In genomic region chr19:32971012-32971595, GRCh38 we compare ENCODE assay signal across 8 cellular contexts. TPM values are rescaled to one million over a fixed set of nuclear protein-coding genes. Genes with fewer than 3 reads are reported as not detected.
A peak's percentile ranks its signal among the peaks of the same experiment; 100 is the strongest.
DNase-seq lines count a peak whose midpoint lies in the region; ATAC-seq and TF ChIP-seq lines count a peak whose summit lies in the region.

No MANE protein-coding gene starts in this region.

- H3K4me3 ChIP-seq in hepatocyte = peak overlapping the region; percentile 43

- TF ChIP-seq CTCF in VCaP (conservative IDR thresholded peaks at IDR 0.05) = no peak
- no peak for TF ChIP-seq CTCF in hepatocyte (IDR thresholded peaks at IDR 0.05; ENCODE audit: poor library complexity)

- no peaks in the 10 kb centered on the region for H3K9me3 Mint-ChIP-seq in stimulated activated effector memory CD8-positive, alpha-beta T cell treated with anti-CD3 and anti-CD28 coated beads, Interleukin-12 subunit alpha, Interleukin-12 subunit beta, amount 100 ng/mL, for 72 hours

- TF ChIP-seq POLR2A in GM18505 (IDR thresholded peaks at IDR 0.05; ENCODE audit: borderline replicate concordance, extremely low read depth, insufficient read depth, insufficient read length) = no peak

- H3K27ac ChIP-seq in VCaP (peak overlapping the region; percentile 63; the same call in 1 of the 2 replicates), hepatocyte (no peak overlapping the region)

- no peaks in the 10 kb centered on the region for H3K27me3 ChIP-seq in hepatocyte

- peak overlapping the region; percentile 96 for H3K27ac Mint-ChIP-seq in stimulated activated effector memory CD8-positive, alpha-beta T cell treated with anti-CD3 and anti-CD28 coated beads, Interleukin-12 subunit alpha, Interleukin-12 subunit beta, amount 100 ng/mL, for 72 hours

- ATAC-seq in stimulated activated effector memory CD8-positive, alpha-beta T cell treated with anti-CD3 and anti-CD28 coated beads, Interleukin-12 subunit alpha, Interleukin-12 subunit beta, amount 100 ng/mL, for 72 hours = no peak
- no peak for ATAC-seq in GM18867 (IDR thresholded peaks at IDR 0.05; ENCODE audit: unreplicated experiment)
- no peak for ATAC-seq in GM18505 (IDR thresholded peaks at IDR 0.05; ENCODE audit: unreplicated experiment)

- H2AFZ ChIP-seq in hepatocyte = peak overlapping the region; percentile 57

- H3K4me2 ChIP-seq in hepatocyte = peak overlapping the region; percentile 94

- DNase-seq in NCI-H1417 (lab: John Stamatoyannopoulos, UW) (peak in 2 of 3 experiments; percentile 22 to 47), NCI-H1417 treated with DMSO at 0.1 percent for 48 hours (lab: John Stamatoyannopoulos, UW) (no peak), hepatocyte (ENCODE audit: low spot score) (no peak), cerebellum (ENCODE audit: low spot score) (no peak)
- DNase-seq in stimulated activated effector memory CD8-positive, alpha-beta T cell treated with anti-CD3 and anti-CD28 coated beads, Interleukin-12 subunit alpha, Interleukin-12 subunit beta, amount 100 ng/mL, for 72 hours (ENCODE audit: low spot score in 2 of 2) = no peak

- peak overlapping the region; percentile 99 for H3K4me3 Mint-ChIP-seq in stimulated activated effector memory CD8-positive, alpha-beta T cell treated with anti-CD3 and anti-CD28 coated beads, Interleukin-12 subunit alpha, Interleukin-12 subunit beta, amount 100 ng/mL, for 72 hours

- peaks cover 10% of the 10 kb centered on the region for H3K36me3 Mint-ChIP-seq in stimulated activated effector memory CD8-positive, alpha-beta T cell treated with anti-CD3 and anti-CD28 coated beads, Interleukin-12 subunit alpha, Interleukin-12 subunit beta, amount 100 ng/mL, for 72 hours

- no peaks in the 10 kb centered on the region for H3K9me2 ChIP-seq in hepatocyte (replicated peaks; ENCODE audit: insufficient read depth)

- WGBS in hepatocyte (ENCODE audit: low lambda C conversion rate, missing lambda C conversion rate) = 31% methylated on average over 21 of the region's 21 CpGs

- peaks cover 5% of the 10 kb centered on the region for H3K4me1 ChIP-seq in hepatocyte (ENCODE audit: insufficient read depth)

- no peaks in the 10 kb centered on the region for H3K36me3 ChIP-seq in hepatocyte (replicated peaks; ENCODE audit: insufficient read depth, low read depth)

- peaks cover 26% of the 10 kb centered on the region for H3K4me1 Mint-ChIP-seq in stimulated activated effector memory CD8-positive, alpha-beta T cell treated with anti-CD3 and anti-CD28 coated beads, Interleukin-12 subunit alpha, Interleukin-12 subunit beta, amount 100 ng/mL, for 72 hours

- H3K9me3 ChIP-seq in hepatocyte (ENCODE audit: low read depth) = no peaks in the 10 kb centered on the region

- H3K79me2 ChIP-seq in hepatocyte = peaks cover 18% of the 10 kb centered on the region

- H4K20me1 ChIP-seq in hepatocyte (ENCODE audit: insufficient read depth, poor library complexity, severe bottlenecking) = no peaks in the 10 kb centered on the region

RNA-seq across cellular contexts. Expression of gene CEP89, which starts 0.7 kb away (rescaled TPM):
- total RNA-seq in hepatocyte (8.1 and 12.1 TPM in 2 replicates), cerebellum (21.1 TPM)
- polyA plus RNA-seq in hepatocyte = 16.4 and 16.6 TPM in 2 replicates

RNA-seq across cellular contexts. Expression of gene FAAP24, which starts 0.9 kb away (rescaled TPM):
- total RNA-seq in hepatocyte (1.5 and 3.5 TPM in 2 replicates), cerebellum (1.7 TPM)
- polyA plus RNA-seq in hepatocyte = 3.6 and 4.5 TPM in 2 replicates

Comparison
In these comparisons a context has a peak if more than half of its experiments do, and no peak if none do; other contexts are left out.
1. DNase-seq: peak in NCI-H1417 (2 of 3); none in NCI-H1417 treated with DMSO at 0.1 percent for 48 hours (single experiment), hepatocyte (single experiment), stimulated activated effector memory CD8-positive, alpha-beta T cell treated with anti-CD3 and anti-CD28 coated beads, Interleukin-12 subunit alpha, Interleukin-12 subunit beta, amount 100 ng/mL, for 72 hours (0 of 2) and cerebellum (single experiment).